ENCODE assay signal across 8 cellular contexts in genomic region chr18:11909081-11909410, GRCh38. TPM values are rescaled to one million over a fixed set of nuclear protein-coding genes. Genes with fewer than 3 reads are reported as not detected.
DNase-seq lines count a peak whose midpoint lies in the region; ATAC-seq and TF ChIP-seq lines count a peak whose summit lies in the region.

No MANE protein-coding gene starts in this region.

- H3K4me2 ChIP-seq in BLaER1 (peak overlapping the region; percentile 87), mesendoderm (ENCODE audit: low read length) (peak overlapping the region; percentile 87)

- H3K27me3 ChIP-seq in BLaER1 (no peaks in the 10 kb centered on the region), brain microvascular endothelial cell (replicated peaks) (no peaks in the 10 kb centered on the region), mesendoderm (ENCODE audit: insufficient read depth, low read length, poor library complexity) (no peaks in the 10 kb centered on the region)

- DNase-seq in HT-29 (ENCODE audit: low spot score) (peak; percentile 14), brain microvascular endothelial cell (no peak), mesendoderm (no peak), omental fat pad (ENCODE audit: low spot score) (no peak)

- peak overlapping the region; percentile 86 for H3K9ac ChIP-seq in BLaER1
- peak overlapping the region; percentile 92 for H3K9ac ChIP-seq in mesendoderm (ENCODE audit: low read length)

- H3K4me3 ChIP-seq in BLaER1 (peak overlapping the region; percentile 77), brain microvascular endothelial cell (ENCODE audit: low read depth, low read length) (peak overlapping the region; percentile 84), mesendoderm (ENCODE audit: low read length) (peak overlapping the region; percentile 74)

- ATAC-seq in HG02970 (IDR thresholded peaks at IDR 0.05; ENCODE audit: low FRiP score, unreplicated experiment), result no peak
- no peak for ATAC-seq in GM21529 (IDR thresholded peaks at IDR 0.05; ENCODE audit: unreplicated experiment)
- no peak for ATAC-seq in HG03196 (IDR thresholded peaks at IDR 0.05; ENCODE audit: unreplicated experiment)
- ATAC-seq in omental fat pad (ENCODE audit: low FRiP score), result no peak

- H4K8ac ChIP-seq in mesendoderm (ENCODE audit: low read depth, low read length), result no peak overlapping the region

- H2BK120ac ChIP-seq in mesendoderm (ENCODE audit: low read depth, low read length), result no peak overlapping the region

- no peak overlapping the region for H2BK15ac ChIP-seq in mesendoderm (replicated peaks; ENCODE audit: low read depth)

- H2AK5ac ChIP-seq in mesendoderm (ENCODE audit: low read length), result no peak overlapping the region

- WGBS in mesendoderm (ENCODE audit: extremely low coverage, insufficient coverage, low lambda C conversion rate), result no CpG with 5 or more reads among the region's 8 CpGs

- H3K9me3 ChIP-seq in BLaER1, result no peaks in the 10 kb centered on the region

- H3K36me3 ChIP-seq in BLaER1 (0 out of 2 replicates have a peak, but pooled peaks cover 14% of the 10 kb centered on the region), brain microvascular endothelial cell (replicated peaks) (no peaks in the 10 kb centered on the region), mesendoderm (ENCODE audit: control insufficient read depth, insufficient read depth, low read length) (no peaks in the 10 kb centered on the region)

- peak overlapping the region; percentile 35 for H3K18ac ChIP-seq in mesendoderm (ENCODE audit: low read length)

- TF ChIP-seq CTCF in brain microvascular endothelial cell (IDR thresholded peaks at IDR 0.05; ENCODE audit: low read depth, low read length, missing control alignments) (no peak), omental fat pad (IDR thresholded peaks at IDR 0.05) (no peak)

- H4K20me1 ChIP-seq in BLaER1, result no peaks in the 10 kb centered on the region

- no peak overlapping the region for H2BK5ac ChIP-seq in mesendoderm (ENCODE audit: low read length)

- H3K23ac ChIP-seq in mesendoderm (ENCODE audit: low read length), result no peak overlapping the region

- no peak overlapping the region for H3K4ac ChIP-seq in mesendoderm (ENCODE audit: low read depth, low read length)

- H3K79me2 ChIP-seq in mesendoderm (ENCODE audit: control insufficient read depth, insufficient read depth, low read length), result no peaks in the 10 kb centered on the region

- H3K27ac ChIP-seq in BLaER1 (peak overlapping the region; percentile 91), brain microvascular endothelial cell (peak overlapping the region; percentile 67), mesendoderm (ENCODE audit: low read depth, low read length) (no peak overlapping the region)

- H3K56ac ChIP-seq in mesendoderm (ENCODE audit: low read length), result peak overlapping the region; percentile 95

- no peak overlapping the region for H4K5ac ChIP-seq in mesendoderm (ENCODE audit: low read length)

- H3K4me1 ChIP-seq in BLaER1 (peaks cover 10% of the 10 kb centered on the region; the same call in 1 of the 2 replicates), mesendoderm (ENCODE audit: control insufficient read depth, low read depth, low read length) (peaks cover 4% of the 10 kb centered on the region)

- in situ Hi-C loops in brain microvascular endothelial cell (cut with HindIII; ENCODE audit: low pct_ligation_motif_present, low sequenced_read_pairs), result no loop called here

- no peaks in the 10 kb centered on the region for H3K79me1 ChIP-seq in mesendoderm (ENCODE audit: low read length)

RNA-seq across cellular contexts. Expression of gene MPPE1, which starts 0.9 kb away (rescaled TPM):
- total RNA-seq in HT-29 (2014; rRNA removed; shearing (Covaris generic)), result 19.0 and 21.5 TPM in 2 replicates
- 6.4 TPM for polyA plus RNA-seq in mesendoderm (2013, experiment 1 of 2)
- 5.0 TPM for polyA plus RNA-seq in mesendoderm (2013, experiment 2 of 2)
- total RNA-seq in omental fat pad, result 10 to 100 TPM; 11.0 to 49.2 (median 28.8) TPM

RNA-seq across cellular contexts. Expression of gene CHMP1B, which starts 57.8 kb away (rescaled TPM):
- 47.1 and 51.8 TPM in 2 replicates for total RNA-seq in HT-29 (2014; rRNA removed; shearing (Covaris generic))
- polyA plus RNA-seq in mesendoderm (2013, experiment 1 of 2), result 35.3 TPM
- 36.3 TPM for polyA plus RNA-seq in mesendoderm (2013, experiment 2 of 2)
- total RNA-seq in omental fat pad, result 10 to 100 TPM; 32.5 to 80.5 (median 44.5) TPM
